In the genomic region with DNA sequence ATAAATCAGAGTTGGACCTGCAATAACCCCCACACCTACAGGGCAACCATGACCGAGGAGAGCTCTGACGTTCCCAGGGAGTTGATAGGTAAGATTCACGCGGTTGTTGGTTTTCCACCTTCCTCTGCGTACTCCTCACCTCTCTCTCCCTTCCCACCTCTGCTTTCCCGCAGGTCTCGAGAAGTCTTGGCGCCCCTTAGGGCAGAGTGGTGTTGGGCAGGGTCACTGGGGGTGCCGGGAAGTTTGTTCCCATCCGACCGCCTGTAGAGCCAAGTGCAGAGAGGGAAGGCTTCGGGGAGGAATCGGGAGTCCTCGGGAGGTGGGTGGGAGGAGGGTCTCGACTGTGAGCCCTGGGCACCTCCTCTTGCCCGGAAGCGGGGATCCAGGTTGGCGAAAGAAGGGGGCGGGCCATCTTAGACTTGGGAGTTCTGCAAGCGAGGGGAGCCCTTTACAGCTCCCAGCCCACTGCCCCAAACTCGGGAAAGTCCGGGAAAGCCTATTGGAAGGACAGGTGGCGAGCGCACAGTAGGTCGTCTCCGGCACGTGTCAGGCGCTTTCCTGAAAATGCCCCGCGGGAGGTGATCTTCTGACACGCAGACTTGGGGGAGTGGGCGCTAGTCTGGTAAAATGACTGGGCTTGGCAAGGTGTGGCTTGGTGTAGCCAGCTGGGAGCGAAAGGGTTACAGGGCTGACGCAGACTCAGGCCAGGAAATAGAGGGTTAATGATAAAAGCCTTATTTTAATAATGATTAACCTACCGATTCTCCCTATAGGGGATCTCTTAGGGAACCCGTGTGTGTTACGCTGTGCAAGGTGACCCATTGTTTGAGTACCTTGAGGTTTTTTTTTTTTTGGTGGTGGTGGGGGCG, we compare ENCODE assay signal across 1 cellular context.
TF ChIP-seq lines count a peak whose summit lies in the region.

No MANE protein-coding gene starts in this region.

TF ChIP-seq in HepG2, 621 proteins besides CTCF, POLR2A, EP300 and RAD21:
- TF ChIP-seq, protein P1, sequence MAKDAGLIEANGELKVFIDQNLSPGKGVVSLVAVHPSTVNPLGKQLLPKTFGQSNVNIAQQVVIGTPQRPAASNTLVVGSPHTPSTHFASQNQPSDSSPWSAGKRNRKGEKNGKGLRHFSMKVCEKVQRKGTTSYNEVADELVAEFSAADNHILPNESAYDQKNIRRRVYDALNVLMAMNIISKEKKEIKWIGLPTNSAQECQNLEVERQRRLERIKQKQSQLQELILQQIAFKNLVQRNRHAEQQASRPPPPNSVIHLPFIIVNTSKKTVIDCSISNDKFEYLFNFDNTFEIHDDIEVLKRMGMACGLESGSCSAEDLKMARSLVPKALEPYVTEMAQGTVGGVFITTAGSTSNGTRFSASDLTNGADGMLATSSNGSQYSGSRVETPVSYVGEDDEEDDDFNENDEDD (CRISPR knock-in tag; IDR thresholded peaks at IDR 0.05; ENCODE audit: borderline replicate concordance): no peak
- no peak for TF ChIP-seq ETV5 (CRISPR knock-in tag; IDR thresholded peaks at IDR 0.05; ENCODE audit: borderline replicate concordance)
- TF ChIP-seq, protein P2, sequence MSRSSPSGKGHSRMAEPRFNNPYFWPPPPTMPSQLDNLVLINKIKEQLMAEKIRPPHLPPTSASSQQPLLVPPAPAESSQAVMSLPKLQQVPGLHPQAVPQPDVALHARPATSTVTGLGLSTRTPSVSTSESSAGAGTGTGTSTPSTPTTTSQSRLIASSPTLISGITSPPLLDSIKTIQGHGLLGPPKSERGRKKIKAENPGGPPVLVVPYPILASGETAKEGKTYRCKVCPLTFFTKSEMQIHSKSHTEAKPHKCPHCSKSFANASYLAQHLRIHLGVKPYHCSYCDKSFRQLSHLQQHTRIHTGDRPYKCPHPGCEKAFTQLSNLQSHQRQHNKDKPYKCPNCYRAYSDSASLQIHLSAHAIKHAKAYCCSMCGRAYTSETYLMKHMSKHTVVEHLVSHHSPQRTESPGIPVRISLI (CRISPR knock-in tag; IDR thresholded peaks at IDR 0.05; ENCODE audit: borderline replicate concordance): peak; percentile 64
- TF ChIP-seq, protein P3, sequence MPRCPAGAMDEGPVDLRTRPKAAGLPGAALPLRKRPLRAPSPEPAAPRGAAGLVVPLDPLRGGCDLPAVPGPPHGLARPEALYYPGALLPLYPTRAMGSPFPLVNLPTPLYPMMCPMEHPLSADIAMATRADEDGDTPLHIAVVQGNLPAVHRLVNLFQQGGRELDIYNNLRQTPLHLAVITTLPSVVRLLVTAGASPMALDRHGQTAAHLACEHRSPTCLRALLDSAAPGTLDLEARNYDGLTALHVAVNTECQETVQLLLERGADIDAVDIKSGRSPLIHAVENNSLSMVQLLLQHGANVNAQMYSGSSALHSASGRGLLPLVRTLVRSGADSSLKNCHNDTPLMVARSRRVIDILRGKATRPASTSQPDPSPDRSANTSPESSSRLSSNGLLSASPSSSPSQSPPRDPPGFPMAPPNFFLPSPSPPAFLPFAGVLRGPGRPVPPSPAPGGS (CRISPR knock-in tag; IDR thresholded peaks at IDR 0.05): 0 out of 2 replicates have a peak, but pooled peaks have one; percentile 21
- TF ChIP-seq KDM2A (CRISPR knock-in tag; IDR thresholded peaks at IDR 0.05; ENCODE audit: borderline replicate concordance, low read depth): peak; percentile 33; the same call in 1 of the 2 replicates
- TF ChIP-seq ZNF547 (CRISPR knock-in tag; IDR thresholded peaks at IDR 0.05): no peak
- TF ChIP-seq, protein P4, sequence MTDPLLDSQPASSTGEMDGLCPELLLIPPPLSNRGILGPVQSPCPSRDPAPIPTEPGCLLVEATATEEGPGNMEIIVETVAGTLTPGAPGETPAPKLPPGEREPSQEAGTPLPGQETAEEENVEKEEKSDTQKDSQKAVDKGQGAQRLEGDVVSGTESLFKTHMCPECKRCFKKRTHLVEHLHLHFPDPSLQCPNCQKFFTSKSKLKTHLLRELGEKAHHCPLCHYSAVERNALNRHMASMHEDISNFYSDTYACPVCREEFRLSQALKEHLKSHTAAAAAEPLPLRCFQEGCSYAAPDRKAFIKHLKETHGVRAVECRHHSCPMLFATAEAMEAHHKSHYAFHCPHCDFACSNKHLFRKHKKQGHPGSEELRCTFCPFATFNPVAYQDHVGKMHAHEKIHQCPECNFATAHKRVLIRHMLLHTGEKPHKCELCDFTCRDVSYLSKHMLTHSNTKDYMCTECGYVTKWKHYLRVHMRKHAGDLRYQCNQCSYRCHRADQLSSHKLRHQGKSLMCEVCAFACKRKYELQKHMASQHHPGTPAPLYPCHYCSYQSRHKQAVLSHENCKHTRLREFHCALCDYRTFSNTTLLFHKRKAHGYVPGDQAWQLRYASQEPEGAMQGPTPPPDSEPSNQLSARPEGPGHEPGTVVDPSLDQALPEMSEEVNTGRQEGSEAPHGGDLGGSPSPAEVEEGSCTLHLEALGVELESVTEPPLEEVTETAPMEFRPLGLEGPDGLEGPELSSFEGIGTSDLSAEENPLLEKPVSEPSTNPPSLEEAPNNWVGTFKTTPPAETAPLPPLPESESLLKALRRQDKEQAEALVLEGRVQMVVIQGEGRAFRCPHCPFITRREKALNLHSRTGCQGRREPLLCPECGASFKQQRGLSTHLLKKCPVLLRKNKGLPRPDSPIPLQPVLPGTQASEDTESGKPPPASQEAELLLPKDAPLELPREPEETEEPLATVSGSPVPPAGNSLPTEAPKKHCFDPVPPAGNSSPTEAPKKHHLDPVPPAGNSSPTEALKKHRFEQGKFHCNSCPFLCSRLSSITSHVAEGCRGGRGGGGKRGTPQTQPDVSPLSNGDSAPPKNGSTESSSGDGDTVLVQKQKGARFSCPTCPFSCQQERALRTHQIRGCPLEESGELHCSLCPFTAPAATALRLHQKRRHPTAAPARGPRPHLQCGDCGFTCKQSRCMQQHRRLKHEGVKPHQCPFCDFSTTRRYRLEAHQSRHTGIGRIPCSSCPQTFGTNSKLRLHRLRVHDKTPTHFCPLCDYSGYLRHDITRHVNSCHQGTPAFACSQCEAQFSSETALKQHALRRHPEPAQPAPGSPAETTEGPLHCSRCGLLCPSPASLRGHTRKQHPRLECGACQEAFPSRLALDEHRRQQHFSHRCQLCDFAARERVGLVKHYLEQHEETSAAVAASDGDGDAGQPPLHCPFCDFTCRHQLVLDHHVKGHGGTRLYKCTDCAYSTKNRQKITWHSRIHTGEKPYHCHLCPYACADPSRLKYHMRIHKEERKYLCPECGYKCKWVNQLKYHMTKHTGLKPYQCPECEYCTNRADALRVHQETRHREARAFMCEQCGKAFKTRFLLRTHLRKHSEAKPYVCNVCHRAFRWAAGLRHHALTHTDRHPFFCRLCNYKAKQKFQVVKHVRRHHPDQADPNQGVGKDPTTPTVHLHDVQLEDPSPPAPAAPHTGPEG (CRISPR knock-in tag; IDR thresholded peaks at IDR 0.05): 0 out of 2 replicates have a peak, but pooled peaks have one; percentile 25
- 0 out of 2 replicates have a peak, but pooled peaks have one; percentile 5 for TF ChIP-seq NCOA1 (CRISPR knock-in tag; IDR thresholded peaks at IDR 0.05)
- TF ChIP-seq, protein P5, sequence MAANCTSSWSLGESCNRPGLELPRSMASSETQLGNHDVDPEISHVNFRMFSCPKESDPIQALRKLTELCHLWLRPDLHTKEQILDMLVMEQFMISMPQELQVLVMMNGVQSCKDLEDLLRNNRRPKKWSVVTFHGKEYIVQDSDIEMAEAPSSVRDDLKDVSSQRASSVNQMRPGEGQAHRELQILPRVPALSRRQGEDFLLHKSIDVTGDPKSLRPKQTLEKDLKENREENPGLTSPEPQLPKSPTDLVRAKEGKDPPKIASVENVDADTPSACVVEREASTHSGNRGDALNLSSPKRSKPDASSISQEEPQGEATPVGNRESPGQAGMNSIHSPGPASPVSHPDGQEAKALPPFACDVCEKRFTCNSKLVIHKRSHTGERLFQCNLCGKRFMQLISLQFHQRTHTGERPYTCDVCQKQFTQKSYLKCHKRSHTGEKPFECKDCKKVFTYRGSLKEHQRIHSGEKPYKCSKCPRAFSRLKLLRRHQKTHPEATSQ (CRISPR knock-in tag; IDR thresholded peaks at IDR 0.05; ENCODE audit: borderline replicate concordance): no peak
- TF ChIP-seq, protein P6, sequence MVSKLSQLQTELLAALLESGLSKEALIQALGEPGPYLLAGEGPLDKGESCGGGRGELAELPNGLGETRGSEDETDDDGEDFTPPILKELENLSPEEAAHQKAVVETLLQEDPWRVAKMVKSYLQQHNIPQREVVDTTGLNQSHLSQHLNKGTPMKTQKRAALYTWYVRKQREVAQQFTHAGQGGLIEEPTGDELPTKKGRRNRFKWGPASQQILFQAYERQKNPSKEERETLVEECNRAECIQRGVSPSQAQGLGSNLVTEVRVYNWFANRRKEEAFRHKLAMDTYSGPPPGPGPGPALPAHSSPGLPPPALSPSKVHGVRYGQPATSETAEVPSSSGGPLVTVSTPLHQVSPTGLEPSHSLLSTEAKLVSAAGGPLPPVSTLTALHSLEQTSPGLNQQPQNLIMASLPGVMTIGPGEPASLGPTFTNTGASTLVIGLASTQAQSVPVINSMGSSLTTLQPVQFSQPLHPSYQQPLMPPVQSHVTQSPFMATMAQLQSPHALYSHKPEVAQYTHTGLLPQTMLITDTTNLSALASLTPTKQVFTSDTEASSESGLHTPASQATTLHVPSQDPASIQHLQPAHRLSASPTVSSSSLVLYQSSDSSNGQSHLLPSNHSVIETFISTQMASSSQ (IDR thresholded peaks at IDR 0.05; ENCODE audit: low read depth): peak; percentile 47; the same call in 1 of the 2 replicates
- TF ChIP-seq, protein P6 (CRISPR knock-in tag; IDR thresholded peaks at IDR 0.05; ENCODE audit: borderline replicate concordance): no peak
- peak; percentile 88 for TF ChIP-seq ZKSCAN1 (IDR thresholded peaks at IDR 0.05; ENCODE audit: low read length)
- TF ChIP-seq HNRNPL (IDR thresholded peaks at IDR 0.05; ENCODE audit: low read depth, low read length): 0 out of 2 replicates have a peak, but pooled peaks have one; percentile 13
- peak; percentile 74; the same call in 1 of the 2 replicates for TF ChIP-seq REL (CRISPR knock-in tag; conservative IDR thresholded peaks at IDR 0.05)
- TF ChIP-seq, protein P7, sequence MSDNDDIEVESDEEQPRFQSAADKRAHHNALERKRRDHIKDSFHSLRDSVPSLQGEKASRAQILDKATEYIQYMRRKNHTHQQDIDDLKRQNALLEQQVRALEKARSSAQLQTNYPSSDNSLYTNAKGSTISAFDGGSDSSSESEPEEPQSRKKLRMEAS (IDR thresholded peaks at IDR 0.05): 0 out of 2 replicates have a peak, but pooled peaks have one; percentile 1
- peak; percentile 92 for TF ChIP-seq ZNF652 (CRISPR knock-in tag; IDR thresholded peaks at IDR 0.05; ENCODE audit: borderline replicate concordance, low read depth)
- peak; percentile 35; the same call in 1 of the 2 replicates for TF ChIP-seq HDAC1 (CRISPR knock-in tag; IDR thresholded peaks at IDR 0.05)
- TF ChIP-seq ZNF274 (CRISPR knock-in tag; IDR thresholded peaks at IDR 0.05): 0 out of 2 replicates have a peak, but pooled peaks have one; percentile 24
- TF ChIP-seq ZNF572 (CRISPR knock-in tag; IDR thresholded peaks at IDR 0.05): 0 out of 2 replicates have a peak, but pooled peaks have one; percentile 26
- peak; percentile 8 for TF ChIP-seq ZEB1 (IDR thresholded peaks at IDR 0.05; ENCODE audit: insufficient replicate concordance, low read depth)
- 0 out of 2 replicates have a peak, but pooled peaks have one; percentile 19 for TF ChIP-seq PRMT3 (CRISPR knock-in tag; IDR thresholded peaks at IDR 0.05; ENCODE audit: borderline replicate concordance, low read depth)
- TF ChIP-seq, protein P8, sequence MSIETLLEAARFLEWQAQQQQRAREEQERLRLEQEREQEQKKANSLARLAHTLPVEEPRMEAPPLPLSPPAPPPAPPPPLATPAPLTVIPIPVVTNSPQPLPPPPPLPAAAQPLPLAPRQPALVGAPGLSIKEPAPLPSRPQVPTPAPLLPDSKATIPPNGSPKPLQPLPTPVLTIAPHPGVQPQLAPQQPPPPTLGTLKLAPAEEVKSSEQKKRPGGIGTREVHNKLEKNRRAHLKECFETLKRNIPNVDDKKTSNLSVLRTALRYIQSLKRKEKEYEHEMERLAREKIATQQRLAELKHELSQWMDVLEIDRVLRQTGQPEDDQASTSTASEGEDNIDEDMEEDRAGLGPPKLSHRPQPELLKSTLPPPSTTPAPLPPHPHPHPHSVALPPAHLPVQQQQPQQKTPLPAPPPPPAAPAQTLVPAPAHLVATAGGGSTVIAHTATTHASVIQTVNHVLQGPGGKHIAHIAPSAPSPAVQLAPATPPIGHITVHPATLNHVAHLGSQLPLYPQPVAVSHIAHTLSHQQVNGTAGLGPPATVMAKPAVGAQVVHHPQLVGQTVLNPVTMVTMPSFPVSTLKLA (IDR thresholded peaks at IDR 0.05): peak; percentile 32; the same call in 1 of the 2 replicates
- TF ChIP-seq ZBTB3 (CRISPR knock-in tag; IDR thresholded peaks at IDR 0.05; ENCODE audit: borderline replicate concordance, low read depth): 0 out of 2 replicates have a peak, but pooled peaks have one; percentile 1
- peak; percentile 39; the same call in 1 of the 2 replicates for TF ChIP-seq ZNF605 (CRISPR knock-in tag; IDR thresholded peaks at IDR 0.05)
- TF ChIP-seq CREB1 (IDR thresholded peaks at IDR 0.05): no peak
- TF ChIP-seq CREB1 (CRISPR knock-in tag; IDR thresholded peaks at IDR 0.05): peak; percentile 57; the same call in 1 of the 2 replicates
- no peak for TF ChIP-seq FOXK1 (CRISPR knock-in tag; IDR thresholded peaks at IDR 0.05; ENCODE audit: borderline replicate concordance, low read depth)
TF ChIP-seq in HepG2: peak in this region for 20.
